ENCODE assay signal across 7 cellular contexts in genomic region chr18:79588636-79589481, GRCh38.
DNase-seq lines count a peak whose midpoint lies in the region; ATAC-seq and TF ChIP-seq lines count a peak whose summit lies in the region.

No MANE protein-coding gene starts in this region.

- H3K9ac ChIP-seq in MM.1S (ENCODE audit: low read length): no peak overlapping the region

- H3K4me2 ChIP-seq in MM.1S (ENCODE audit: low read depth, low read length): no peak overlapping the region

- peaks cover 0 to 46% (median 39%) of the 10 kb centered on the region in 4 donors for H3K4me1 ChIP-seq in tibial artery
- no peaks in the 10 kb centered on the region for H3K4me1 ChIP-seq in MM.1S (ENCODE audit: low read length)

- TF ChIP-seq CTCF in NB4 (IDR thresholded peaks at IDR 0.05; ENCODE audit: low read depth, low read length): no peak
- no peak for TF ChIP-seq CTCF in dorsolateral prefrontal cortex (IDR thresholded peaks at IDR 0.05 in 54 of 56, conservative IDR thresholded peaks at IDR 0.05 in 2 of 56; ENCODE audit: low read depth in 1 of 56, partially characterized antibody in 56 of 56)
- no peak for TF ChIP-seq CTCF in lower leg skin (IDR thresholded peaks at IDR 0.05)
- peak; percentile 26 to 50 for TF ChIP-seq CTCF in tibial artery (IDR thresholded peaks at IDR 0.05)
- TF ChIP-seq CTCF in MM.1S (IDR thresholded peaks at IDR 0.05; ENCODE audit: low read length): no peak

- peaks cover 0 to 16% (median 0%) of the 10 kb centered on the region in 45 donors for H3K27me3 ChIP-seq in dorsolateral prefrontal cortex
- H3K27me3 ChIP-seq in tibial artery: no peaks in the 10 kb centered on the region
- H3K27me3 ChIP-seq in MM.1S (replicated peaks; ENCODE audit: insufficient read depth, low read length): no peaks in the 10 kb centered on the region

- H3K36me3 ChIP-seq in tibial artery: no peaks in the 10 kb centered on the region
- no peaks in the 10 kb centered on the region for H3K36me3 ChIP-seq in MM.1S (replicated peaks; ENCODE audit: insufficient read depth, low read length)

- H3K79me2 ChIP-seq in MM.1S (ENCODE audit: low read length): no peaks in the 10 kb centered on the region

- TF ChIP-seq POLR2A in NB4 (IDR thresholded peaks at IDR 0.05; ENCODE audit: extremely low read depth, insufficient read length) (no peak), lower leg skin (IDR thresholded peaks at IDR 0.05) (no peak)

- 33 to 37% methylated on average over 32 to 38 of the region's 38 CpGs for WGBS in lower leg skin, 2 donors

- H3K9me3 ChIP-seq in tibial artery (peaks cover 0 to 3% (median 0%) of the 10 kb centered on the region in 3 donors), MM.1S (replicated peaks; ENCODE audit: insufficient read depth, low read length) (no peaks in the 10 kb centered on the region)

- no peak overlapping the region for H3K4me3 ChIP-seq in NB4 (ENCODE audit: low read depth, low read length)
- H3K4me3 ChIP-seq in dorsolateral prefrontal cortex: no peak overlapping the region
- H3K4me3 ChIP-seq in lower leg skin (ENCODE audit: low read depth, poor library complexity, severe bottlenecking): no peak overlapping the region
- H3K4me3 ChIP-seq in tibial artery: peak overlapping the region; percentile 6 to 22
- no peak overlapping the region for H3K4me3 ChIP-seq in MM.1S (ENCODE audit: low read length)

- no peak for ATAC-seq in GM21381 (IDR thresholded peaks at IDR 0.05; ENCODE audit: unreplicated experiment)

- no peaks in the 10 kb centered on the region for H3K9me2 ChIP-seq in MM.1S (replicated peaks; ENCODE audit: insufficient read depth, low read length)

- no peaks in the 10 kb centered on the region for H3F3A ChIP-seq in MM.1S (ENCODE audit: insufficient read depth, low read length)

- no peak overlapping the region for H2AFZ ChIP-seq in MM.1S (ENCODE audit: low read length)

- DNase-seq in NB4 (ENCODE audit: low read depth): peak; percentile 34
- peak in 6 of 10 donors; percentile 21 to 77 (median 52) for DNase-seq in dorsolateral prefrontal cortex
- peak; percentile 80 to 95 for DNase-seq in lower leg skin (ENCODE audit: low spot score in 2 of 2)
- DNase-seq in tibial artery: peak; percentile 96 to 98
- no peak for DNase-seq in NK-92 treated with Interleukin-12 subunit alpha and Interleukin-12 subunit beta, amount 100 ng/mL, for 24 hours (lab: John Stamatoyannopoulos, UW)
- no peak for DNase-seq in MM.1S

- H4K20me1 ChIP-seq in MM.1S (ENCODE audit: insufficient read depth, low read length): no peaks in the 10 kb centered on the region

- intact Hi-C loops in dorsolateral prefrontal cortex (cut with DNase I): loop anchor here in 1 of 2 donors (5.0 kb wide), 1 partner anchor 48 kb away; no protein-coding TSS in a partner anchor
- intact Hi-C loops in lower leg skin (cut with DNase I; ENCODE audit: low total_unique reads): no loop called here
- intact Hi-C loops in tibial artery (cut with DNase I; ENCODE audit: low total_unique reads): loop anchor here (5.0 kb wide), 2 partner anchors 48 to 197 kb away; no protein-coding TSS in a partner anchor

- H3K27ac ChIP-seq in dorsolateral prefrontal cortex: peak overlapping the region in 3 of 59 donors; percentile 21 to 61 (median 53)
- peak overlapping the region; percentile 87 to 90 for H3K27ac ChIP-seq in tibial artery
- no peak overlapping the region for H3K27ac ChIP-seq in MM.1S (ENCODE audit: low read length)

Comparison
In these comparisons a context has a peak if more than half of its experiments do, and no peak if none do; other contexts are left out.
1. DNase-seq: peak in NB4 (single experiment), dorsolateral prefrontal cortex (6 of 10), lower leg skin (2 of 2) and tibial artery (2 of 2); none in NK-92 treated with Interleukin-12 subunit alpha and Interleukin-12 subunit beta, amount 100 ng/mL, for 24 hours (single experiment) and MM.1S (single experiment).
2. H3K4me3 ChIP-seq: peak in tibial artery (2 of 2); none in NB4 (single experiment), dorsolateral prefrontal cortex (0 of 59), lower leg skin (single experiment) and MM.1S (single experiment).
3. CTCF ChIP-seq: peak in tibial artery (2 of 2); none in NB4 (single experiment), dorsolateral prefrontal cortex (0 of 56), lower leg skin (0 of 3) and MM.1S (single experiment).